1 cellular context compared by ENCODE assay signal in genomic region chr6:3013486-3013885, GRCh38.
TF ChIP-seq lines count a peak whose summit lies in the region.

No MANE protein-coding gene starts in this region.

TF ChIP-seq in A549, 52 proteins besides CTCF, POLR2A, EP300 and RAD21 (continued from another document):
- TF ChIP-seq PBX3 (IDR thresholded peaks at IDR 0.05) = no peak
- TF ChIP-seq CHD2 (IDR thresholded peaks at IDR 0.05; ENCODE audit: low read length, partially characterized antibody) = no peak
